Comparison of ENCODE assay signal across 10 cellular contexts in genomic region chr5:119220576-119221197, GRCh38.
A peak's percentile ranks its signal among the peaks of the same experiment; 100 is the strongest.
DNase-seq lines count a peak whose midpoint lies in the region; ATAC-seq and TF ChIP-seq lines count a peak whose summit lies in the region.
"Had no signal": no experiment of that assay in that cellular context is flagged by ENCODE, and none has a peak within 500 bp of the region (broad histone marks: within the 10 kb centered on the region; RNA-seq: fewer than 3 reads in every experiment).

No MANE protein-coding gene starts in this region.

- peak; percentile 83 for ATAC-seq in GM19452 (IDR thresholded peaks at IDR 0.05; ENCODE audit: unreplicated experiment)
- peak; percentile 85 for ATAC-seq in HG02943 (IDR thresholded peaks at IDR 0.05; ENCODE audit: low read depth, unreplicated experiment)
- ATAC-seq: left lobe of liver had no signal

- DNase-seq in GM10266 (ENCODE audit: extremely low spot score): peak; percentile 35
- DNase-seq in NAMALWA (ENCODE audit: low spot score): peak; percentile 14
- no peak for DNase-seq in cerebellar cortex (ENCODE audit: low spot score)
- no peak for DNase-seq in NCI-H524 (lab: John Stamatoyannopoulos, UW)
- DNase-seq in NCI-H2171 treated with DMSO at 0.1 percent for 48 hours (lab: John Stamatoyannopoulos, UW): no peak
- no peak for DNase-seq in NCI-H1417 (lab: John Stamatoyannopoulos, UW)
- DNase-seq: NCI-H510A had no signal

- no peak for TF ChIP-seq CTCF in GM10266 (IDR thresholded peaks at IDR 0.05; ENCODE audit: control insufficient read depth, insufficient read depth, low read depth, missing control alignments)

Comparison
In these comparisons a context has a peak if more than half of its experiments do, and no peak if none do; other contexts are left out.
1. DNase-seq: peak in GM10266 (single experiment) and NAMALWA (single experiment); none in cerebellar cortex (single experiment), NCI-H524 (0 of 2), NCI-H2171 treated with DMSO at 0.1 percent for 48 hours (single experiment) and NCI-H1417 (0 of 3).